ENCODE assay signal across 2 cellular contexts in the genomic region with DNA sequence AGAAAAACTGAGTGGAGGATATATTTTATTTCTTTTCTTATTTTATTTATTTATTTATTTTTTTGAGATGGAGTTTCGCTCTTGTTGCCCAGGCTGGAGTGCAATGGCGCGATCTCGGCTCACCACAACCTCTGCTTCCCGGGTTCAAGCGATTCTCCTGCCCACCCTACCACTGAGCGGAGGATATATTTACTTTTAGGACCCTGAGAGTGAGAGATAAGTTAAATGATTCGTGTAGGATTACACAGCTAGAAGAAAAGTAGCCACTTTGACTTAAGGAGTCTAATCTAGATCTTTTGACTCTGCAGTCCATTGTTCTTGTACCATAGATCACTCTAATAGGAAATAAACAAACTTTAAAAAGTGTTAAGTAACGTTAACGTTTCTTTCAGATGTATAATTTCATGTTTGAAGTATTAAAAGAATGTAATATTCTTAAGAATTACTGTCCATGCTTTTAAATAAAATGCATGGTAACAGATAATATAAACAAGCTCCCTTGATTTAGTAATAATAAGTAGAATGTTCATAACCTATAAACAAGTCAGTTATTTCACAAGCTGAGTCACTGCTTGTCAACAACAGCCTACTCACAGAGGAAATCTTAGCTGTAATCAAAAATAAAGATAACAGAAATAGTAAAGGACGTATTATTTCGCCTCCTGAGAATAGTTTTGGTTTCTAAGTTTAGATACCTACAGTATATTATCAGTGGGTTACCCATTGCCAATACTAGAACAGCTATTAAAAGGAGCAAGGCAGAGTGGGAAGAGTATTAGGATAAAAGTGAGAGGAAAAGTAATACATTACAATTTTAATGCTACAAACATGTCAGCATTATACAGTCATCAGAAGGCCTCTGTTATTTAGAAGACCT.
TF ChIP-seq lines count a peak whose summit lies in the region.

No MANE protein-coding gene starts in this region.

TF ChIP-seq in WTC11, 78 proteins besides CTCF, POLR2A, EP300 and RAD21 (continued from another document):
- TF ChIP-seq, protein P1, sequence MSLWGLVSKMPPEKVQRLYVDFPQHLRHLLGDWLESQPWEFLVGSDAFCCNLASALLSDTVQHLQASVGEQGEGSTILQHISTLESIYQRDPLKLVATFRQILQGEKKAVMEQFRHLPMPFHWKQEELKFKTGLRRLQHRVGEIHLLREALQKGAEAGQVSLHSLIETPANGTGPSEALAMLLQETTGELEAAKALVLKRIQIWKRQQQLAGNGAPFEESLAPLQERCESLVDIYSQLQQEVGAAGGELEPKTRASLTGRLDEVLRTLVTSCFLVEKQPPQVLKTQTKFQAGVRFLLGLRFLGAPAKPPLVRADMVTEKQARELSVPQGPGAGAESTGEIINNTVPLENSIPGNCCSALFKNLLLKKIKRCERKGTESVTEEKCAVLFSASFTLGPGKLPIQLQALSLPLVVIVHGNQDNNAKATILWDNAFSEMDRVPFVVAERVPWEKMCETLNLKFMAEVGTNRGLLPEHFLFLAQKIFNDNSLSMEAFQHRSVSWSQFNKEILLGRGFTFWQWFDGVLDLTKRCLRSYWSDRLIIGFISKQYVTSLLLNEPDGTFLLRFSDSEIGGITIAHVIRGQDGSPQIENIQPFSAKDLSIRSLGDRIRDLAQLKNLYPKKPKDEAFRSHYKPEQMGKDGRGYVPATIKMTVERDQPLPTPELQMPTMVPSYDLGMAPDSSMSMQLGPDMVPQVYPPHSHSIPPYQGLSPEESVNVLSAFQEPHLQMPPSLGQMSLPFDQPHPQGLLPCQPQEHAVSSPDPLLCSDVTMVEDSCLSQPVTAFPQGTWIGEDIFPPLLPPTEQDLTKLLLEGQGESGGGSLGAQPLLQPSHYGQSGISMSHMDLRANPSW (CRISPR knock-in tag; conservative IDR thresholded peaks at IDR 0.05; ENCODE audit: low read depth), result no peak
- TF ChIP-seq CDX4 (CRISPR knock-in tag; IDR thresholded peaks at IDR 0.05; ENCODE audit: borderline replicate concordance) (no peak), ZBTB21 (CRISPR knock-in tag; IDR thresholded peaks at IDR 0.05; ENCODE audit: borderline replicate concordance) (no peak), ATF1 (CRISPR knock-in tag; IDR thresholded peaks at IDR 0.05) (no peak), HMGA2 (CRISPR knock-in tag; IDR thresholded peaks at IDR 0.05) (no peak), ZNF121 (CRISPR knock-in tag; IDR thresholded peaks at IDR 0.05) (no peak), NFATC4 (CRISPR knock-in tag; IDR thresholded peaks at IDR 0.05) (no peak), USF2 (CRISPR knock-in tag; IDR thresholded peaks at IDR 0.05) (no peak), CBFB (CRISPR knock-in tag; IDR thresholded peaks at IDR 0.05; ENCODE audit: low read depth) (no peak), ZNF423 (CRISPR knock-in tag; IDR thresholded peaks at IDR 0.05) (no peak), PREB (CRISPR knock-in tag; IDR thresholded peaks at IDR 0.05; ENCODE audit: borderline replicate concordance) (no peak), FOXJ3 (CRISPR knock-in tag; IDR thresholded peaks at IDR 0.05; ENCODE audit: borderline replicate concordance) (no peak), MYBL2 (CRISPR knock-in tag; IDR thresholded peaks at IDR 0.05) (no peak), TEAD4 (CRISPR knock-in tag; IDR thresholded peaks at IDR 0.05) (no peak), ZNF263 (CRISPR knock-in tag; IDR thresholded peaks at IDR 0.05; ENCODE audit: low read depth) (no peak), TCF7 (CRISPR knock-in tag; IDR thresholded peaks at IDR 0.05; ENCODE audit: low read depth) (no peak), TP53 (CRISPR knock-in tag; IDR thresholded peaks at IDR 0.05) (no peak)
- TF ChIP-seq, protein P2, sequence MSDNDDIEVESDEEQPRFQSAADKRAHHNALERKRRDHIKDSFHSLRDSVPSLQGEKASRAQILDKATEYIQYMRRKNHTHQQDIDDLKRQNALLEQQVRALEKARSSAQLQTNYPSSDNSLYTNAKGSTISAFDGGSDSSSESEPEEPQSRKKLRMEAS (CRISPR knock-in tag; IDR thresholded peaks at IDR 0.05), result no peak
- TF ChIP-seq, protein P3, sequence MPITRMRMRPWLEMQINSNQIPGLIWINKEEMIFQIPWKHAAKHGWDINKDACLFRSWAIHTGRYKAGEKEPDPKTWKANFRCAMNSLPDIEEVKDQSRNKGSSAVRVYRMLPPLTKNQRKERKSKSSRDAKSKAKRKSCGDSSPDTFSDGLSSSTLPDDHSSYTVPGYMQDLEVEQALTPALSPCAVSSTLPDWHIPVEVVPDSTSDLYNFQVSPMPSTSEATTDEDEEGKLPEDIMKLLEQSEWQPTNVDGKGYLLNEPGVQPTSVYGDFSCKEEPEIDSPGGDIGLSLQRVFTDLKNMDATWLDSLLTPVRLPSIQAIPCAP (CRISPR knock-in tag; IDR thresholded peaks at IDR 0.05), result no peak

TF ChIP-seq in SK-N-SH, 30 proteins besides CTCF, POLR2A, EP300 and RAD21 (continued from another document):
- TF ChIP-seq, protein P4, sequence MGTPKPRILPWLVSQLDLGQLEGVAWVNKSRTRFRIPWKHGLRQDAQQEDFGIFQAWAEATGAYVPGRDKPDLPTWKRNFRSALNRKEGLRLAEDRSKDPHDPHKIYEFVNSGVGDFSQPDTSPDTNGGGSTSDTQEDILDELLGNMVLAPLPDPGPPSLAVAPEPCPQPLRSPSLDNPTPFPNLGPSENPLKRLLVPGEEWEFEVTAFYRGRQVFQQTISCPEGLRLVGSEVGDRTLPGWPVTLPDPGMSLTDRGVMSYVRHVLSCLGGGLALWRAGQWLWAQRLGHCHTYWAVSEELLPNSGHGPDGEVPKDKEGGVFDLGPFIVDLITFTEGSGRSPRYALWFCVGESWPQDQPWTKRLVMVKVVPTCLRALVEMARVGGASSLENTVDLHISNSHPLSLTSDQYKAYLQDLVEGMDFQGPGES (IDR thresholded peaks at IDR 0.05; ENCODE audit: low read depth, low read length), result no peak
- TF ChIP-seq JUND (IDR thresholded peaks at IDR 0.05), result no peak
